In the genomic region with DNA sequence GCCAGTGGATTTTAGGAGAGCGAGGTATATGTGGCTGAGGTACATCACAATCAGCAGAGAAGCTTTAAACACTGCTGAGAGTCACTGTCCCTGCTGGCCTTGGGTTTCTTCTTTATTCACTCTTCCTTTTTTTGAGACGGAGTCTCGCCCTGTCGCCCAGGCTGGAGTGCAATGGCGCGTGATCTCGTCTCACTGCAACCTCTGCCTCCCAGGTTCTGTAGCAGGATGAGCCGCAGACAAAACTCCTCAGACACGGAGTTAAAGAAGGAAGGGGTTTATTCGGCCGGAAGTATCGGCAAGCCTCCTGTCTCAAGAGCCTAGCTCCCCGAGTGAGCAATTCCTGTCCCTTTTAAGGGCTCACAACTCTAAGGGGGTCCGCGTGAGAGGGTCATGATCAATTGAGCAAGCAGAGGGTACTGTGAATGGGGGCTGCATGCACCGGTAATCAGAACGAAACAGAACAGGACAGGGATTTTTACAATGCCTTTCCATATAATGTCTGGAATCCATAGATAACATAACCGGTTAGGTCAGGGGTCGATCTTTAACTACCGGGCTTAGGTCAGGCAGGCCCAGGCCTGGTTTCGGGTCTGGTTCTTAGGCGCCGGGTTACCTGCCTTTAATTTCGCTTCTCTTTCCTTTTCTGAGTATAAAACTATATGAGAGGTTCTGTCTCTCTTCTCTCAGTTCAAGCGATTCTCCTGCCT, we compare ENCODE assay signal across 8 cellular contexts. TPM values are rescaled to one million over a fixed set of nuclear protein-coding genes. Genes with fewer than 3 reads are reported as not detected.
A peak's percentile ranks its signal among the peaks of the same experiment; 100 is the strongest.
DNase-seq lines count a peak whose midpoint lies in the region; ATAC-seq and TF ChIP-seq lines count a peak whose summit lies in the region.
"Not testable (repeated sequence)": the region's sequence is repeated elsewhere in the genome, so short reads cannot be mapped to it uniquely, and the experiment has no call there.

No MANE protein-coding gene starts in this region.

- not testable (repeated sequence) for BruUV-seq in Caco-2 (replicated peaks; lab: Mats Ljungman, UMichigan)

- peaks cover 27% of the 10 kb centered on the region for H3K79me2 ChIP-seq in GM23338 (replicated peaks; ENCODE audit: insufficient read depth)
- peaks cover 31% of the 10 kb centered on the region for H3K79me2 ChIP-seq in OCI-LY3 (ENCODE audit: low read length)

- H3K4me2 ChIP-seq in GM23338 (peak overlapping the region; percentile 80), OCI-LY3 (ENCODE audit: low read length) (peak overlapping the region; percentile 82)

- H3K4me3 Mint-ChIP-seq in Caco-2 (ENCODE audit: unreplicated experiment) (peak overlapping the region; percentile 67), glutamatergic neuron (ENCODE audit: unreplicated experiment) (peak overlapping the region; percentile 56), nephron (peak overlapping the region; percentile 6 to 34 (median 30))
- H3K4me3 Mint-ChIP-seq in GM23338: not testable (repeated sequence)
- H3K4me3 Mint-ChIP-seq in activated CD4-positive, alpha-beta T cell treated with anti-CD3 and anti-CD28 coated beads for 36 hours: peak overlapping the region; percentile 2
- H3K4me3 Mint-ChIP-seq in activated naive CD4-positive, alpha-beta T cell treated with anti-CD3 and anti-CD28 coated beads, Interleukin-2, amount 10 ng/mL, durations not matched to agents 7 days and 5 days: peak overlapping the region; percentile 18
- peak overlapping the region; percentile 1 to 31 for H3K4me3 Mint-ChIP-seq in stimulated activated naive CD8-positive, alpha-beta T cell treated with anti-CD3 and anti-CD28 coated beads, Interleukin-15, amount 100 ng/mL, for 72 hours

- H3K4me1 ChIP-seq in Caco-2: peaks cover 56% of the 10 kb centered on the region
- H3K4me1 ChIP-seq in GM23338 (ENCODE audit: insufficient read depth): peaks cover 43% of the 10 kb centered on the region
- H3K4me1 ChIP-seq in OCI-LY3 (ENCODE audit: low read length): peaks cover 63% of the 10 kb centered on the region

- peaks cover 17% of the 10 kb centered on the region for H4K20me1 ChIP-seq in GM23338 (replicated peaks; ENCODE audit: insufficient read depth)
- peaks cover 13% of the 10 kb centered on the region for H4K20me1 ChIP-seq in OCI-LY3 (ENCODE audit: insufficient read depth, low read length)

- H3K36me3 Mint-ChIP-seq in Caco-2 (ENCODE audit: insufficient read depth, unreplicated experiment): peaks cover 44% of the 10 kb centered on the region
- not testable (repeated sequence) for H3K36me3 Mint-ChIP-seq in GM23338 (ENCODE audit: low read depth); activated naive CD4-positive, alpha-beta T cell treated with anti-CD3 and anti-CD28 coated beads, Interleukin-2, amount 10 ng/mL, durations not matched to agents 7 days and 5 days; glutamatergic neuron (ENCODE audit: unreplicated experiment); nephron (ENCODE audit: low read depth)
- peaks cover 12% of the 10 kb centered on the region for H3K36me3 Mint-ChIP-seq in activated CD4-positive, alpha-beta T cell treated with anti-CD3 and anti-CD28 coated beads for 36 hours (ENCODE audit: low read depth)

- H3K27ac Mint-ChIP-seq in Caco-2 (ENCODE audit: unreplicated experiment): peak overlapping the region; percentile 85
- not testable (repeated sequence) for H3K27ac Mint-ChIP-seq in GM23338; nephron; stimulated activated naive CD8-positive, alpha-beta T cell treated with anti-CD3 and anti-CD28 coated beads, Interleukin-15, amount 100 ng/mL, for 72 hours
- H3K27ac Mint-ChIP-seq in activated CD4-positive, alpha-beta T cell treated with anti-CD3 and anti-CD28 coated beads for 36 hours: peak overlapping the region; percentile 32
- H3K27ac Mint-ChIP-seq in activated naive CD4-positive, alpha-beta T cell treated with anti-CD3 and anti-CD28 coated beads, Interleukin-2, amount 10 ng/mL, durations not matched to agents 7 days and 5 days: peak overlapping the region; percentile 66
- peak overlapping the region; percentile 1 for H3K27ac Mint-ChIP-seq in glutamatergic neuron (ENCODE audit: unreplicated experiment)

- not testable (repeated sequence) for ATAC-seq in GM23338; activated CD4-positive, alpha-beta T cell treated with anti-CD3 and anti-CD28 coated beads for 36 hours; stimulated activated naive CD8-positive, alpha-beta T cell treated with anti-CD3 and anti-CD28 coated beads, Interleukin-15, amount 100 ng/mL, for 72 hours

- H3K27me3 Mint-ChIP-seq in Caco-2 (ENCODE audit: insufficient read depth, unreplicated experiment); activated CD4-positive, alpha-beta T cell treated with anti-CD3 and anti-CD28 coated beads for 36 hours; activated naive CD4-positive, alpha-beta T cell treated with anti-CD3 and anti-CD28 coated beads, Interleukin-2, amount 10 ng/mL, durations not matched to agents 7 days and 5 days; nephron (ENCODE audit: low read depth); stimulated activated naive CD8-positive, alpha-beta T cell treated with anti-CD3 and anti-CD28 coated beads, Interleukin-15, amount 100 ng/mL, for 72 hours: not testable (repeated sequence)
- H3K27me3 Mint-ChIP-seq in GM23338 (ENCODE audit: insufficient read depth, low read depth, poor library complexity) (peaks cover 12% of the 10 kb centered on the region), glutamatergic neuron (ENCODE audit: unreplicated experiment) (peaks cover 21% of the 10 kb centered on the region)

- H3K9me2 ChIP-seq in GM23338 (ENCODE audit: insufficient read depth): not testable (repeated sequence)

- H3K9me3 ChIP-seq in Caco-2; OCI-LY3 (ENCODE audit: insufficient read depth, low read length): not testable (repeated sequence)

- not testable (repeated sequence) for H3K9me3 Mint-ChIP-seq in Caco-2 (ENCODE audit: unreplicated experiment); GM23338; activated CD4-positive, alpha-beta T cell treated with anti-CD3 and anti-CD28 coated beads for 36 hours (ENCODE audit: low read depth); activated naive CD4-positive, alpha-beta T cell treated with anti-CD3 and anti-CD28 coated beads, Interleukin-2, amount 10 ng/mL, durations not matched to agents 7 days and 5 days; nephron; stimulated activated naive CD8-positive, alpha-beta T cell treated with anti-CD3 and anti-CD28 coated beads, Interleukin-15, amount 100 ng/mL, for 72 hours
- peaks cover 17% of the 10 kb centered on the region for H3K9me3 Mint-ChIP-seq in glutamatergic neuron (ENCODE audit: unreplicated experiment)

- TF ChIP-seq CTCF in Caco-2 (IDR thresholded peaks at IDR 0.05; ENCODE audit: insufficient read depth in 1 of 2, low read depth in 1 of 2, low read length in 1 of 2, severe bottlenecking in 1 of 2, unreplicated experiment in 1 of 2); GM23338 (conservative IDR thresholded peaks at IDR 0.05; ENCODE audit: low read depth in 2 of 2); OCI-LY3 (IDR thresholded peaks at IDR 0.05; ENCODE audit: low read depth, low read length); glutamatergic neuron (IDR thresholded peaks at IDR 0.05; ENCODE audit: partially characterized antibody, unreplicated experiment); nephron (IDR thresholded peaks at IDR 0.05; ENCODE audit: unreplicated experiment in 3 of 3): not testable (repeated sequence)

- H3K4me1 Mint-ChIP-seq in Caco-2 (ENCODE audit: low read depth, unreplicated experiment): peaks cover 48% of the 10 kb centered on the region
- H3K4me1 Mint-ChIP-seq in GM23338: peaks cover 40% of the 10 kb centered on the region
- peaks cover 50% of the 10 kb centered on the region for H3K4me1 Mint-ChIP-seq in activated CD4-positive, alpha-beta T cell treated with anti-CD3 and anti-CD28 coated beads for 36 hours
- H3K4me1 Mint-ChIP-seq in activated naive CD4-positive, alpha-beta T cell treated with anti-CD3 and anti-CD28 coated beads, Interleukin-2, amount 10 ng/mL, durations not matched to agents 7 days and 5 days: peaks cover 77% of the 10 kb centered on the region
- peaks cover 42% of the 10 kb centered on the region for H3K4me1 Mint-ChIP-seq in glutamatergic neuron (ENCODE audit: low read depth, unreplicated experiment)
- H3K4me1 Mint-ChIP-seq in nephron: peaks cover 27% of the 10 kb centered on the region
- peaks cover 41% of the 10 kb centered on the region for H3K4me1 Mint-ChIP-seq in stimulated activated naive CD8-positive, alpha-beta T cell treated with anti-CD3 and anti-CD28 coated beads, Interleukin-15, amount 100 ng/mL, for 72 hours

- H3K9ac ChIP-seq in OCI-LY3 (ENCODE audit: low read length): peak overlapping the region; percentile 77; the same call in 1 of the 2 replicates

- intact Hi-C loops in Caco-2 (cut with micrococcal nuclease; ENCODE audit: unreplicated experiment): loop anchor here (2.0 to 5.0 kb wide), 3 partner anchors 25 to 363 kb away; no protein-coding TSS in a partner anchor
- intact Hi-C loops in activated CD4-positive, alpha-beta T cell treated with anti-CD3 and anti-CD28 coated beads for 36 hours (cut with DNase I, micrococcal nuclease): loop anchor here (5.0 to 10.0 kb wide), 3 partner anchors 217 to 365 kb away; a partner anchor contains a TSS

- H3K27me3 ChIP-seq in Caco-2 (replicated peaks; ENCODE audit: control insufficient read depth, insufficient read depth, low read length); GM23338 (ENCODE audit: insufficient read depth); OCI-LY3 (ENCODE audit: low read depth, low read length): not testable (repeated sequence)

- H2AFZ ChIP-seq in GM23338 (peak overlapping the region; percentile 84; the same call in 1 of the 2 replicates), OCI-LY3 (ENCODE audit: low read depth, low read length) (peak overlapping the region; percentile 34)

- CTCF ChIA-PET in Caco-2 (lab: Charles Lee); activated CD4-positive, alpha-beta T cell treated with anti-CD3 and anti-CD28 coated beads for 36 hours (lab: Charles Lee): not testable (repeated sequence)
- CTCF ChIA-PET in activated naive CD4-positive, alpha-beta T cell treated with anti-CD3 and anti-CD28 coated beads, Interleukin-2, amount 10 ng/mL, durations not matched to agents 7 days and 5 days (lab: Charles Lee): interaction anchor here (1.3 to 1.5 kb wide), 2 partner anchors 9 to 362 kb away, joined by 3 to 5 read pairs; no protein-coding TSS in a partner anchor

- POLR2A ChIA-PET in Caco-2 (lab: Charles Lee): interaction anchor here (0.6 kb wide), 1 partner anchor 15 kb away, joined by 3 read pairs; no protein-coding TSS in a partner anchor
- POLR2A ChIA-PET in activated CD4-positive, alpha-beta T cell treated with anti-CD3 and anti-CD28 coated beads for 36 hours (lab: Charles Lee): not testable (repeated sequence)

- H3K4me3 ChIP-seq in Caco-2 (ENCODE audit: low read depth, low read length): peak overlapping the region; percentile 10
- peak overlapping the region; percentile 33; the same call in 1 of the 2 replicates for H3K4me3 ChIP-seq in GM23338
- H3K4me3 ChIP-seq in OCI-LY3 (ENCODE audit: low read length): peak overlapping the region; percentile 78

- H3K27ac ChIP-seq in GM23338 (ENCODE audit: low read depth) (peak overlapping the region; percentile 67), OCI-LY3 (ENCODE audit: low read length) (peak overlapping the region; percentile 81)

- DNase-seq in Caco-2: peak; percentile 72 to 74
- not testable (repeated sequence) for DNase-seq in GM23338 (ENCODE audit: low spot score); activated CD4-positive, alpha-beta T cell treated with anti-CD3 and anti-CD28 coated beads for 36 hours; activated naive CD4-positive, alpha-beta T cell treated with anti-CD3 and anti-CD28 coated beads, Interleukin-2, amount 10 ng/mL, durations not matched to agents 7 days and 5 days; glutamatergic neuron; stimulated activated naive CD8-positive, alpha-beta T cell treated with anti-CD3 and anti-CD28 coated beads, Interleukin-15, amount 100 ng/mL, for 72 hours

- H3K36me3 ChIP-seq in Caco-2 (ENCODE audit: control insufficient read depth, insufficient read depth, low read length); GM23338 (ENCODE audit: insufficient read depth); OCI-LY3 (replicated peaks; ENCODE audit: low read depth, low read length): not testable (repeated sequence)

- H3F3A ChIP-seq in GM23338 (replicated peaks; ENCODE audit: low read depth): not testable (repeated sequence)

RNA-seq across cellular contexts. Expression of a gene that starts 1.9 kb away (rescaled TPM):
- total RNA-seq in Caco-2 (2022) (273 and 280 TPM in 2 replicates), glutamatergic neuron (ENCODE audit: unreplicated experiment) (149 TPM)
- total RNA-seq in GM23338 (2014; rRNA removed; shearing (Covaris generic)): 85.1 and 86.5 TPM in 2 replicates
- polyA plus RNA-seq in GM23338 (2016; fragmentation: Nextera tagmentation; extraction: Ambion mirVana): 26.6 and 35.1 TPM in 2 replicates
- total RNA-seq in activated CD4-positive, alpha-beta T cell treated with anti-CD3 and anti-CD28 coated beads for 36 hours: 10 to 100 TPM; 22.3 to 23.0 TPM

Comparison
In these comparisons a context has a peak if more than half of its experiments do, and no peak if none do; other contexts are left out.
1. H3K4me3 ChIP-seq: peak in every context shown above with its lines; median percentile 78 in OCI-LY3; 33 in GM23338; 10 in Caco-2.